Comparison of ENCODE assay signal across 7 cellular contexts in the genomic region with DNA sequence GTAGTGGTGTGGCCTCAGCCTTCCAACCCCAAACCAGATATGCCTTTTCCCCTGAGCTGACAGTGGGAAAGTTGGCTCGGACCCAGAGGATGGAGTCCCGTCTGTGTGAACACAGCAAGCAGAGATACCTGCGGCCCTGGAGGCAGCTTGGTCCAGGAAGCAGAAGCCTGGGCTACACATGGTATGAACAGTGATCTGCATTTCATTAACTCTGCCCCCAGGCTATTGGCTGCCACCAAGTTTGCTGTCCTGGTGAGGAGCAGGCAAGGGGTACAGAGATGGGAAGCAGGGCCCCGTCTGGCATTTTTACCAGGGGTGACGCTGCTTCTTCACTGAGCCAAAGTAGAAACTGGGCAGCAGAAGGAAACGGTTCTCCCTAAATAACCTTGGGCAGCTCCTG.
"Had no signal": no experiment of that assay in that cellular context is flagged by ENCODE, and none has a peak within 500 bp of the region (broad histone marks: within the 10 kb centered on the region; RNA-seq: fewer than 3 reads in every experiment).

No MANE protein-coding gene starts in this region.

- H2AFZ ChIP-seq: GM23248 had no signal

- H3K4me3 ChIP-seq: GM23248, HAP-1, K562 had no signal

- H3K4me1 ChIP-seq: HAP-1 had no signal

- DNase-seq: GM23248, GOT3, H7, HFFc6, IMR-90 had no signal

- H3K9ac ChIP-seq: GM23248 had no signal

- H3K36me3 ChIP-seq: HAP-1 had no signal

- H3K9me3 ChIP-seq: HAP-1 had no signal

- H3K27ac ChIP-seq: GM23248 had no signal
